In the genomic region with DNA sequence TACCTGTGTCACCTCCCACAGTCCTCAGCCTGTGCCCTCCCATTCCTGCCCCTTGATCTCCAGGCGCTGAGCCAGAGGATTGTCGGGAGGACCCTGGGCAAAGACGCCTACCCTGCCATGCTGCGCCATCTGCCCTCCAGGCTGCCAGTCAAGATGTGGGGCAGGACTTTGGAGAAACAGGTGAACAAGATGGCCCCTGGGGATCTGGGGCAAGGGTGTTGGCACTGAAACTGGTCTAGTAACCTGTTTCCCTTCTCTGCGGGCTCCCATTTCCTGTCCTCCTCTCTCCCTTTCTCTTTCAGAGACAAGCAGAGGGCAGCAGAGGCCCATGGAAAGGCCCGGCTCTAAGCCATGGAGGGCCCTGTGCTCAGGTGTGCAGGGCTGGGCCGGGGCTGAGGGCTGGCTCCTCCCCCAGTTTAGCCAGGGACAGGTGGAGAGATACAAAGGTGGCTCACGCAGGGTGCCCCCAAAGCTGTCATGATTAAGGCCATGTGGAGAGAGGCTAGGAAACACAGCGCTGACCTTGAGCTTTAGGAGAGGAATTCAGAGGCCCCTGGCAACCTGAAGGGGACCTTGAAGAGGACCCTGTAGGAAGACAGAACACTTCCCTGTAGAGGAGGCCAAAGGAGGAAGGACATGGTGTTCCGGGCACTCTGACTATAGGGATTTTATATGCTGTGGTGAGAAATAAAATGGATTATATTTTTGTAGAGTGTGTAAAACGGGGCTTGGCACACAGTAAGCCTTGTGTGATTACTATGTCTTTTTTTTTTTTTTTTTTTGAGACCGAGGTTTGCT, we compare ENCODE assay signal across 8 cellular contexts. TPM values are rescaled to one million over a fixed set of nuclear protein-coding genes. Genes with fewer than 3 reads are reported as not detected.
DNase-seq lines count a peak whose midpoint lies in the region; ATAC-seq lines count a peak whose summit lies in the region.

A gene (plus strand): TSS at position 74 of the 798 bp plus-strand sequence. CDS start 44 bp downstream, at position 118.

- no peak within 1 kb of the TSS for H3K4me3 Mint-ChIP-seq in activated CD4-positive, alpha-beta memory T cell treated with anti-CD3 and anti-CD28 coated beads for 36 hours

- H3K4me1 Mint-ChIP-seq in activated CD4-positive, alpha-beta memory T cell treated with anti-CD3 and anti-CD28 coated beads for 36 hours (ENCODE audit: low read depth), result peaks cover 4% of the 10 kb centered on the region

- no peaks in the 10 kb centered on the region for H3K36me3 Mint-ChIP-seq in activated CD4-positive, alpha-beta memory T cell treated with anti-CD3 and anti-CD28 coated beads for 36 hours

- no peaks in the 10 kb centered on the region for H3K27me3 Mint-ChIP-seq in activated CD4-positive, alpha-beta memory T cell treated with anti-CD3 and anti-CD28 coated beads for 36 hours

- peak; percentile 95 for ATAC-seq in left colon
- ATAC-seq in HG03196 (IDR thresholded peaks at IDR 0.05; ENCODE audit: unreplicated experiment), result no peak
- ATAC-seq in HG03135 (IDR thresholded peaks at IDR 0.05; ENCODE audit: unreplicated experiment), result no peak

- no peaks in the 10 kb centered on the region for H3K9me3 Mint-ChIP-seq in activated CD4-positive, alpha-beta memory T cell treated with anti-CD3 and anti-CD28 coated beads for 36 hours

- peak; percentile 74 for DNase-seq in DMS53 treated with DMSO at 0.1 percent for 48 hours (lab: John Stamatoyannopoulos, UW; ENCODE audit: unreplicated experiment)
- DNase-seq in M059J (ENCODE audit: low read depth), result peak; percentile 53
- peak; percentile 49 for DNase-seq in activated CD4-positive, alpha-beta memory T cell treated with anti-CD3 and anti-CD28 coated beads for 36 hours
- DNase-seq in left colon, result peak; percentile 72 to 78
- no peak for DNase-seq in putamen (ENCODE audit: low spot score)
- no peak for DNase-seq in kidney glomerular epithelial cell (lab: John Stamatoyannopoulos, UW)

- CTCF ChIA-PET in activated CD4-positive, alpha-beta memory T cell treated with anti-CD3 and anti-CD28 coated beads for 36 hours (lab: Charles Lee), result no interaction called here

- intact Hi-C loops in activated CD4-positive, alpha-beta memory T cell treated with anti-CD3 and anti-CD28 coated beads for 36 hours (cut with micrococcal nuclease), result no loop called here
- intact Hi-C loops in left colon (cut with DNase I, micrococcal nuclease), result no loop called here

- POLR2A ChIA-PET in activated CD4-positive, alpha-beta memory T cell treated with anti-CD3 and anti-CD28 coated beads for 36 hours (lab: Charles Lee), result no interaction called here

- H3K27ac Mint-ChIP-seq in activated CD4-positive, alpha-beta memory T cell treated with anti-CD3 and anti-CD28 coated beads for 36 hours, result no peak within 1 kb of the TSS

RNA-seq across cellular contexts. Expression of the gene that starts here (rescaled TPM):
- total RNA-seq in M059J (2014; rRNA removed; shearing (Covaris generic)), result not detected in 2 replicates
- total RNA-seq in activated CD4-positive, alpha-beta memory T cell treated with anti-CD3 and anti-CD28 coated beads for 36 hours, result not detected
- 10 to 100 TPM in 1 of 2 donors, 1 to 10 TPM in 1; 9.5 to 11.4 TPM for total RNA-seq in left colon

Comparison
In these comparisons a context has a peak if more than half of its experiments do, and no peak if none do; other contexts are left out.
1. RNA of the gene that starts here (total RNA-seq): 9.5 to 11.4 TPM in left colon; not detected in M059J and not detected in activated CD4-positive, alpha-beta memory T cell treated with anti-CD3 and anti-CD28 coated beads for 36 hours; every median in the first group is over 10 times any median in the second.
2. Peak in DNase-seq in M059J; RNA of the gene not detected or under 1 TPM.
3. Peak in DNase-seq in activated CD4-positive, alpha-beta memory T cell treated with anti-CD3 and anti-CD28 coated beads for 36 hours; RNA of the gene not detected or under 1 TPM.
4. DNase-seq: peak in DMS53 treated with DMSO at 0.1 percent for 48 hours (single experiment) and left colon (2 of 2); none in putamen (single experiment) and kidney glomerular epithelial cell (single experiment).